16 cellular contexts compared by ENCODE assay signal in genomic region chr1:18569811-18570545, GRCh38.
"Had no signal": no experiment of that assay in that cellular context is flagged by ENCODE, and none has a peak within 500 bp of the region (broad histone marks: within the 10 kb centered on the region; RNA-seq: fewer than 3 reads in every experiment).

No MANE protein-coding gene starts in this region.

- ATAC-seq: activated CD4-positive, alpha-beta T cell treated with anti-CD3 and anti-CD28 coated beads for 36 hours; effector memory CD8-positive, alpha-beta T cell; lower lobe of right lung; natural killer cell; stimulated activated memory B cell treated with anti-CD40 and anti-IgM and Interleukin-4, amounts not matched to agents 10 μg/mL and 1 μg/mL and 100 μg/mL, for 72 hours; upper lobe of right lung had no signal

- H3K27ac Mint-ChIP-seq: activated CD4-positive, alpha-beta T cell treated with anti-CD3 and anti-CD28 coated beads for 36 hours; activated naive CD8-positive, alpha-beta T cell; effector memory CD8-positive, alpha-beta T cell; natural killer cell; stimulated activated memory B cell treated with anti-CD40 and anti-IgM and Interleukin-4, amounts not matched to agents 10 μg/mL and 1 μg/mL and 100 μg/mL, for 72 hours had no signal

- H3K4me3 ChIP-seq: cardiac muscle cell, lower lobe of right lung, spleen, thoracic aorta, upper lobe of right lung had no signal

- H3K4me1 Mint-ChIP-seq: activated CD4-positive, alpha-beta T cell treated with anti-CD3 and anti-CD28 coated beads for 36 hours; natural killer cell had no signal

- H3K9me3 Mint-ChIP-seq: natural killer cell had no signal

- H3K4me3 Mint-ChIP-seq: activated CD4-positive, alpha-beta T cell treated with anti-CD3 and anti-CD28 coated beads for 36 hours; activated naive CD8-positive, alpha-beta T cell; effector memory CD8-positive, alpha-beta T cell; natural killer cell; stimulated activated memory B cell treated with anti-CD40 and anti-IgM and Interleukin-4, amounts not matched to agents 10 μg/mL and 1 μg/mL and 100 μg/mL, for 72 hours had no signal

- H3K9ac ChIP-seq: parathyroid adenoma had no signal

- H3K27ac ChIP-seq: cardiac muscle cell, lower lobe of right lung, parathyroid adenoma, spleen, thoracic aorta, upper lobe of right lung had no signal

- H3K36me3 Mint-ChIP-seq: activated naive CD8-positive, alpha-beta T cell; natural killer cell; stimulated activated memory B cell treated with anti-CD40 and anti-IgM and Interleukin-4, amounts not matched to agents 10 μg/mL and 1 μg/mL and 100 μg/mL, for 72 hours had no signal

- H2AFZ ChIP-seq: parathyroid adenoma had no signal

- H3K36me3 ChIP-seq: cardiac muscle cell, lower lobe of right lung, spleen, thoracic aorta, upper lobe of right lung had no signal

- H3K9me3 ChIP-seq: upper lobe of right lung had no signal

- H3K79me2 ChIP-seq: parathyroid adenoma had no signal

- DNase-seq: activated CD4-positive, alpha-beta T cell treated with anti-CD3 and anti-CD28 coated beads for 36 hours; activated CD4-positive, alpha-beta T cell treated with anti-CD3 and anti-CD28 coated beads, Interleukin-2, amount 50 U/mL, for 48 hours; effector memory CD8-positive, alpha-beta T cell; foreskin fibroblast; hippocampal formation; islet precursor cell; lower lobe of right lung; natural killer cell; spleen; stimulated activated CD4-positive, alpha-beta T cell treated with anti-CD3 and anti-CD28 coated beads, Interleukin-4, amount 100 ng/mL, for 4 hours; upper lobe of right lung had no signal

- H3K4me1 ChIP-seq: lower lobe of right lung, parathyroid adenoma, spleen, upper lobe of right lung had no signal
